2 cellular contexts compared by ENCODE assay signal in genomic region chr20:2804041-2804828, GRCh38.
TF ChIP-seq lines count a peak whose summit lies in the region.

No MANE protein-coding gene starts in this region.

TF ChIP-seq in GM23338, 12 proteins besides CTCF, POLR2A, EP300 and RAD21:
- TF ChIP-seq EZH2 (IDR thresholded peaks at IDR 0.05; ENCODE audit: low read depth, unreplicated experiment) (peak; percentile 85), CREB1 (CRISPR knock-in tag; IDR thresholded peaks at IDR 0.05; ENCODE audit: low read depth) (no peak)

TF ChIP-seq in H1, 55 proteins besides CTCF, POLR2A, EP300 and RAD21:
- no peak for TF ChIP-seq SP2 (IDR thresholded peaks at IDR 0.05; ENCODE audit: low read length)
- TF ChIP-seq, protein P1, sequence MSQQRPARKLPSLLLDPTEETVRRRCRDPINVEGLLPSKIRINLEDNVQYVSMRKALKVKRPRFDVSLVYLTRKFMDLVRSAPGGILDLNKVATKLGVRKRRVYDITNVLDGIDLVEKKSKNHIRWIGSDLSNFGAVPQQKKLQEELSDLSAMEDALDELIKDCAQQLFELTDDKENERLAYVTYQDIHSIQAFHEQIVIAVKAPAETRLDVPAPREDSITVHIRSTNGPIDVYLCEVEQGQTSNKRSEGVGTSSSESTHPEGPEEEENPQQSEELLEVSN (IDR thresholded peaks at IDR 0.05): no peak
- TF ChIP-seq YY1 (IDR thresholded peaks at IDR 0.05; ENCODE audit: low read depth, low read length): no peak
- no peak for TF ChIP-seq EZH2 (IDR thresholded peaks at IDR 0.05; ENCODE audit: low read depth, low read length, severe bottlenecking)
- TF ChIP-seq CBX8 (IDR thresholded peaks at IDR 0.05; ENCODE audit: borderline replicate concordance, low read depth, low read length): no peak
- TF ChIP-seq CHD2 (IDR thresholded peaks at IDR 0.05; ENCODE audit: low read length): no peak
- no peak for TF ChIP-seq ATF2 (IDR thresholded peaks at IDR 0.05; ENCODE audit: low read length)
- TF ChIP-seq SIRT6 (IDR thresholded peaks at IDR 0.05; ENCODE audit: low read length): no peak
- TF ChIP-seq ASH2L (IDR thresholded peaks at IDR 0.05; ENCODE audit: low read length): no peak
